8 cellular contexts compared by ENCODE assay signal in genomic region chr22:19478466-19479357, GRCh38. TPM values are rescaled to one million over a fixed set of nuclear protein-coding genes. Genes with fewer than 3 reads are reported as not detected.
DNase-seq lines count a peak whose midpoint lies in the region; ATAC-seq and TF ChIP-seq lines count a peak whose summit lies in the region.

A gene with protein sequence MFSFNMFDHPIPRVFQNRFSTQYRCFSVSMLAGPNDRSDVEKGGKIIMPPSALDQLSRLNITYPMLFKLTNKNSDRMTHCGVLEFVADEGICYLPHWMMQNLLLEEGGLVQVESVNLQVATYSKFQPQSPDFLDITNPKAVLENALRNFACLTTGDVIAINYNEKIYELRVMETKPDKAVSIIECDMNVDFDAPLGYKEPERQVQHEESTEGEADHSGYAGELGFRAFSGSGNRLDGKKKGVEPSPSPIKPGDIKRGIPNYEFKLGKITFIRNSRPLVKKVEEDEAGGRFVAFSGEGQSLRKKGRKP (minus strand): TSS chr22:19479193. CDS start chr22:19479085, 108 bp downstream.

- peak within 1 kb of the TSS; percentile 100 for H3K27ac Mint-ChIP-seq in CD4-positive, CD25-positive, alpha-beta regulatory T cell

- H3K27ac ChIP-seq in CD4-positive, CD25-positive, alpha-beta regulatory T cell (ENCODE audit: insufficient read depth, low read length, poor library complexity, severe bottlenecking): peak within 1 kb of the TSS; percentile 99
- H3K27ac ChIP-seq in mucosa of rectum (ENCODE audit: low read depth in 2 of 2, low read length in 2 of 2): peak within 1 kb of the TSS; percentile 95 to 97

- H3K4me1 Mint-ChIP-seq in CD4-positive, CD25-positive, alpha-beta regulatory T cell: peaks cover 17 to 45% (median 33%) of the 10 kb centered on the region in 4 donors

- peak within 1 kb of the TSS; percentile 95 to 100 (median 96) for H3K4me3 Mint-ChIP-seq in CD4-positive, CD25-positive, alpha-beta regulatory T cell

- peak; percentile 45 to 47 for ATAC-seq in CD4-positive, CD25-positive, alpha-beta regulatory T cell (ENCODE audit: low read depth in 2 of 2)
- ATAC-seq in GM19351 (IDR thresholded peaks at IDR 0.05; ENCODE audit: unreplicated experiment): peak; percentile 49
- peak; percentile 42 for ATAC-seq in HG03520 (IDR thresholded peaks at IDR 0.05; ENCODE audit: unreplicated experiment)

- peaks cover 18% of the 10 kb centered on the region for H3K36me3 ChIP-seq in CD4-positive, CD25-positive, alpha-beta regulatory T cell (ENCODE audit: control insufficient read depth, insufficient read depth, low read length)
- H3K36me3 ChIP-seq in mucosa of rectum (ENCODE audit: control insufficient read depth in 2 of 2, insufficient read depth in 2 of 2, low read length in 2 of 2): peaks cover 8 to 12% of the 10 kb centered on the region in 2 donors

- H3K4me1 ChIP-seq in CD4-positive, CD25-positive, alpha-beta regulatory T cell (ENCODE audit: control insufficient read depth, insufficient read depth, low read length, poor library complexity, severe bottlenecking): peaks cover 31% of the 10 kb centered on the region
- peaks cover 14 to 16% of the 10 kb centered on the region in 2 donors for H3K4me1 ChIP-seq in mucosa of rectum (ENCODE audit: control insufficient read depth in 2 of 2, insufficient read depth in 2 of 2, low read length in 2 of 2)

- H3K4me3 ChIP-seq in CD4-positive, CD25-positive, alpha-beta regulatory T cell (ENCODE audit: low read depth, low read length): peak within 1 kb of the TSS; percentile 99
- H3K4me3 ChIP-seq in epithelial cell of proximal tubule (ENCODE audit: low read depth, low read length): peak within 1 kb of the TSS; percentile 92
- H3K4me3 ChIP-seq in mucosa of rectum (ENCODE audit: low read length in 2 of 2): peak within 1 kb of the TSS; percentile 95 to 97

- no peaks in the 10 kb centered on the region for H3K9me3 ChIP-seq in CD4-positive, CD25-positive, alpha-beta regulatory T cell (ENCODE audit: control insufficient read depth in 2 of 2, low read length in 2 of 2)
- H3K9me3 ChIP-seq in mucosa of rectum (ENCODE audit: control insufficient read depth in 2 of 2, low read length in 2 of 2): no peaks in the 10 kb centered on the region

- no peaks in the 10 kb centered on the region for H3K27me3 ChIP-seq in CD4-positive, CD25-positive, alpha-beta regulatory T cell (ENCODE audit: control insufficient read depth, insufficient read depth, low read length)
- H3K27me3 ChIP-seq in mucosa of rectum (ENCODE audit: control insufficient read depth in 2 of 2, insufficient read depth in 2 of 2, low read length in 2 of 2): no peaks in the 10 kb centered on the region

- DNase-seq in CD4-positive, CD25-positive, alpha-beta regulatory T cell: peak; percentile 78 to 88 (median 88)
- DNase-seq in OCI-M1 (lab: John Stamatoyannopoulos, UW) (peak; percentile 95), activated T-cell treated with anti-CD3 and anti-CD28 coated beads for 48 hours (ENCODE audit: low read depth) (peak; percentile 77), epithelial cell of proximal tubule (ENCODE audit: low read depth) (no peak)
- peak; percentile 53 to 61 for DNase-seq in stimulated activated CD8-positive, alpha-beta memory T cell treated with anti-CD3 and anti-CD28 coated beads, Interleukin-7, amount 100 ng/mL, for 1 hour (ENCODE audit: low read depth in 2 of 2)

- H3K9ac ChIP-seq in mucosa of rectum (ENCODE audit: low read depth in 1 of 2, low read length in 2 of 2): peak within 1 kb of the TSS; percentile 90 to 98

- H3K27me3 Mint-ChIP-seq in CD4-positive, CD25-positive, alpha-beta regulatory T cell: no peaks in the 10 kb centered on the region

- H3K9me3 Mint-ChIP-seq in CD4-positive, CD25-positive, alpha-beta regulatory T cell: no peaks in the 10 kb centered on the region

- no peak for TF ChIP-seq CTCF in epithelial cell of proximal tubule (conservative IDR thresholded peaks at IDR 0.05; ENCODE audit: low read depth, low read length)

- peaks cover 8% of the 10 kb centered on the region for H3K36me3 Mint-ChIP-seq in CD4-positive, CD25-positive, alpha-beta regulatory T cell

RNA-seq across cellular contexts. Expression of the gene that starts here (rescaled TPM):
- total RNA-seq in CD4-positive, CD25-positive, alpha-beta regulatory T cell: 97.7 TPM
- 100 to 1,000 TPM; 113 to 146 (median 127) TPM for polyA plus RNA-seq in CD4-positive, CD25-positive, alpha-beta regulatory T cell
- 47.7 and 68.1 TPM in 2 replicates for total RNA-seq in epithelial cell of proximal tubule
